Comparison of ENCODE assay signal across 24 cellular contexts in genomic region chr3:71250026-71250425, GRCh38.
DNase-seq lines count a peak whose midpoint lies in the region; ATAC-seq, FAIRE-seq and TF ChIP-seq lines count a peak whose summit lies in the region.
"Had no signal": no experiment of that assay in that cellular context is flagged by ENCODE, and none has a peak within 500 bp of the region (broad histone marks: within the 10 kb centered on the region; RNA-seq: fewer than 3 reads in every experiment).

No MANE protein-coding gene starts in this region.

- no peak for ATAC-seq in A549
- ATAC-seq in CD4-positive, CD25-positive, alpha-beta regulatory T cell (ENCODE audit: low read depth in 2 of 2): no peak
- ATAC-seq: GM12878, psoas muscle had no signal

- TF ChIP-seq CTCF in A549 (IDR thresholded peaks at IDR 0.05): no peak
- TF ChIP-seq CTCF in chondrocyte (IDR thresholded peaks at IDR 0.05): no peak
- no peak for TF ChIP-seq CTCF in nephron progenitor cell (IDR thresholded peaks at IDR 0.05)

- TF ChIP-seq RAD21 in A549 (conservative IDR thresholded peaks at IDR 0.05 in 1 of 2, IDR thresholded peaks at IDR 0.05 in 1 of 2): no peak

- no peaks in the 10 kb centered on the region for H3K9me3 ChIP-seq in A549
- no peaks in the 10 kb centered on the region for H3K9me3 ChIP-seq in CD4-positive, CD25-positive, alpha-beta regulatory T cell (ENCODE audit: control insufficient read depth in 2 of 2, low read length in 2 of 2)
- H3K9me3 ChIP-seq: colonic mucosa, psoas muscle, stomach, transverse colon had no signal

- H3K4me1 Mint-ChIP-seq in CD4-positive, CD25-positive, alpha-beta regulatory T cell: peaks cover 16 to 89% (median 67%) of the 10 kb centered on the region in 4 donors
- H3K4me1 Mint-ChIP-seq in chondrocyte (ENCODE audit: low read depth): peaks cover 80% of the 10 kb centered on the region
- H3K4me1 Mint-ChIP-seq in nephron progenitor cell: peaks cover 51% of the 10 kb centered on the region

- no peak overlapping the region for H3K4me3 ChIP-seq in A549
- H3K4me3 ChIP-seq in CD4-positive, CD25-positive, alpha-beta regulatory T cell (ENCODE audit: low read depth, low read length): no peak overlapping the region
- H3K4me3 ChIP-seq: colonic mucosa, GM12878, psoas muscle, stomach, transverse colon had no signal

- peak overlapping the region; percentile 20 to 79 (median 66) for H3K27ac Mint-ChIP-seq in CD4-positive, CD25-positive, alpha-beta regulatory T cell
- H3K27ac Mint-ChIP-seq in chondrocyte (ENCODE audit: unreplicated experiment): peak overlapping the region; percentile 96
- peak overlapping the region; percentile 48 for H3K27ac Mint-ChIP-seq in nephron progenitor cell
- H3K27ac Mint-ChIP-seq: T-helper 1 cell treated with Interleukin-12 subunit alpha and Interleukin-12 subunit beta and Interleukin-4 antibody, amounts not matched to agents 30 μg/mL and 1 μg/mL, for 36 hours had no signal

- DNase-seq in A549 (ENCODE audit: low read depth in 1 of 2, low spot score in 1 of 2): no peak
- no peak for DNase-seq in CD4-positive, CD25-positive, alpha-beta regulatory T cell
- no peak for DNase-seq in chondrocyte (ENCODE audit: low spot score)
- DNase-seq in nephron progenitor cell: no peak
- DNase-seq in GM12891 (ENCODE audit: insufficient read length, low spot score): no peak
- no peak for DNase-seq in NOMO-1 treated with dmso at 0.1 percent for 144 hours (lab: John Stamatoyannopoulos, UW; ENCODE audit: unreplicated experiment)
- no peak for DNase-seq in stimulated activated CD4-positive, alpha-beta T cell treated with anti-CD3 and anti-CD28 coated beads, Interleukin-2, amount 100 ng/mL, for 24 hours
- DNase-seq: activated CD4-positive, alpha-beta T cell treated with anti-CD3 and anti-CD28 coated beads for 48 hours; activated T-cell treated with anti-CD3 and anti-CD28 coated beads, Interleukin-2, amount 50 U/mL, for 1 hour; amniotic stem cell; colonic mucosa; effector memory CD4-positive, alpha-beta T cell; erythroblast; head of caudate nucleus; mammary epithelial cell; MV-4-11; NCI-H146; psoas muscle; stomach; transverse colon had no signal

- no peaks in the 10 kb centered on the region for H3K27me3 Mint-ChIP-seq in CD4-positive, CD25-positive, alpha-beta regulatory T cell
- no peaks in the 10 kb centered on the region for H3K27me3 Mint-ChIP-seq in chondrocyte (ENCODE audit: low read depth)
- peaks cover 2% of the 10 kb centered on the region for H3K27me3 Mint-ChIP-seq in nephron progenitor cell (ENCODE audit: low read depth, poor library complexity)

- TF ChIP-seq EP300 in A549 (IDR thresholded peaks at IDR 0.05): no peak

- peak overlapping the region; percentile 78; a peak in 5 of 6 replicates for H3K27ac ChIP-seq in A549
- H3K27ac ChIP-seq in CD4-positive, CD25-positive, alpha-beta regulatory T cell (ENCODE audit: insufficient read depth, low read length, poor library complexity, severe bottlenecking): no peak overlapping the region
- H3K27ac ChIP-seq: colonic mucosa, psoas muscle, RWPE1, transverse colon had no signal

- peaks cover 32% of the 10 kb centered on the region for H3K36me3 Mint-ChIP-seq in CD4-positive, CD25-positive, alpha-beta regulatory T cell
- H3K36me3 Mint-ChIP-seq in chondrocyte (ENCODE audit: low read depth) (no peaks in the 10 kb centered on the region), nephron progenitor cell (ENCODE audit: low read depth) (peaks cover 14% of the 10 kb centered on the region)

- 78% methylated on average over 5 of the region's 5 CpGs for WGBS in A549 (ENCODE audit: missing lambda C conversion rate)

- CTCF ChIA-PET in A549 (lab: Yijun Ruan, JAX): interaction anchor here (1.2 kb wide), 1 partner anchor 8 kb away, joined by 3 read pairs; no protein-coding TSS in a partner anchor

- FAIRE-seq in A549 (lab: Jason Lieb, UNC): no peak
- no peak for FAIRE-seq in GM12891 (lab: Jason Lieb, UNC)
- FAIRE-seq: bronchial epithelial cell, GM12878 had no signal

- POLR2A ChIA-PET in A549 (lab: Yijun Ruan, JAX): no interaction called here

- peak overlapping the region in 1 of 4 donors; percentile 43 for H3K4me3 Mint-ChIP-seq in CD4-positive, CD25-positive, alpha-beta regulatory T cell
- H3K4me3 Mint-ChIP-seq in chondrocyte (ENCODE audit: unreplicated experiment): no peak overlapping the region
- H3K4me3 Mint-ChIP-seq in nephron progenitor cell: no peak overlapping the region
- H3K4me3 Mint-ChIP-seq: T-helper 1 cell treated with Interleukin-12 subunit alpha and Interleukin-12 subunit beta and Interleukin-4 antibody, amounts not matched to agents 30 μg/mL and 1 μg/mL, for 36 hours had no signal

- peaks cover 0 to 1% (median 0%) of the 10 kb centered on the region in 7 donors for H3K9me3 Mint-ChIP-seq in CD4-positive, CD25-positive, alpha-beta regulatory T cell
- H3K9me3 Mint-ChIP-seq in chondrocyte (ENCODE audit: low read depth) (no peaks in the 10 kb centered on the region), nephron progenitor cell (no peaks in the 10 kb centered on the region)
- H3K9me3 Mint-ChIP-seq: T-helper 1 cell treated with Interleukin-12 subunit alpha and Interleukin-12 subunit beta and Interleukin-4 antibody, amounts not matched to agents 30 μg/mL and 1 μg/mL, for 36 hours had no signal

- H3K36me3 ChIP-seq in CD4-positive, CD25-positive, alpha-beta regulatory T cell (ENCODE audit: control insufficient read depth, insufficient read depth, low read length): peaks cover 7% of the 10 kb centered on the region
- H3K36me3 ChIP-seq: colonic mucosa, stomach, transverse colon had no signal

- no peaks in the 10 kb centered on the region for H3K27me3 ChIP-seq in CD4-positive, CD25-positive, alpha-beta regulatory T cell (ENCODE audit: control insufficient read depth, insufficient read depth, low read length)
- H3K27me3 ChIP-seq: colonic mucosa, stomach, transverse colon had no signal

- H3K4me1 ChIP-seq in A549: peaks cover 91% of the 10 kb centered on the region
- peaks cover 22% of the 10 kb centered on the region for H3K4me1 ChIP-seq in CD4-positive, CD25-positive, alpha-beta regulatory T cell (ENCODE audit: control insufficient read depth, insufficient read depth, low read length, poor library complexity, severe bottlenecking)
- H3K4me1 ChIP-seq: colonic mucosa had no signal

- no peak overlapping the region for H3K4me2 ChIP-seq in A549

- no peak for TF ChIP-seq POLR2A in A549 (IDR thresholded peaks at IDR 0.05; ENCODE audit: low read length)
- TF ChIP-seq POLR2A in GM12891 (IDR thresholded peaks at IDR 0.05; ENCODE audit: low read depth, low read length): no peak

TF ChIP-seq in A549, 52 proteins besides CTCF, POLR2A, EP300 and RAD21:
- no peak for TF ChIP-seq EHF (CRISPR knock-in tag; IDR thresholded peaks at IDR 0.05)
- TF ChIP-seq MAFK (IDR thresholded peaks at IDR 0.05; ENCODE audit: partially characterized antibody): no peak
- no peak for TF ChIP-seq FOSL2 (IDR thresholded peaks at IDR 0.05)
- TF ChIP-seq FOSL2 (CRISPR knock-in tag; IDR thresholded peaks at IDR 0.05): no peak
- TF ChIP-seq KDM5A (IDR thresholded peaks at IDR 0.05): no peak
- no peak for TF ChIP-seq NFE2L2 (conservative IDR thresholded peaks at IDR 0.05; ENCODE audit: low read length)
- TF ChIP-seq ZNF302 (CRISPR knock-in tag; IDR thresholded peaks at IDR 0.05): no peak
- no peak for TF ChIP-seq HDAC2 (IDR thresholded peaks at IDR 0.05)
- no peak for TF ChIP-seq HEYL (CRISPR knock-in tag; IDR thresholded peaks at IDR 0.05)
- TF ChIP-seq JUNB (IDR thresholded peaks at IDR 0.05): no peak
- no peak for TF ChIP-seq MAZ (IDR thresholded peaks at IDR 0.05; ENCODE audit: borderline replicate concordance, low read depth, low read length)
- TF ChIP-seq ESRRA (IDR thresholded peaks at IDR 0.05; ENCODE audit: borderline replicate concordance, low read length): no peak

TF ChIP-seq in GM12891, 5 proteins besides CTCF, POLR2A, EP300 and RAD21:
- TF ChIP-seq POU2F2 (IDR thresholded peaks at IDR 0.05; ENCODE audit: low read depth, low read length) (no peak), TAF1 (IDR thresholded peaks at IDR 0.05; ENCODE audit: low read depth, low read length) (no peak), SPI1 (IDR thresholded peaks at IDR 0.05; ENCODE audit: low read depth, low read length) (no peak), POLR2AphosphoS5 (IDR thresholded peaks at IDR 0.05; ENCODE audit: low read depth, low read length) (no peak), PAX5 (IDR thresholded peaks at IDR 0.05; ENCODE audit: insufficient read depth, low read length, severe bottlenecking) (no peak)
TF ChIP-seq in GM12891: peak in this region for 0.
